ENCODE assay signal across 10 cellular contexts in genomic region chrX:53246231-53246630, GRCh38.
"Had no signal": no experiment of that assay in that cellular context is flagged by ENCODE, and none has a peak within 500 bp of the region (broad histone marks: within the 10 kb centered on the region; RNA-seq: fewer than 3 reads in every experiment).

No MANE protein-coding gene starts in this region.

- H3K4me1 ChIP-seq: HAP-1 had no signal

- DNase-seq: H7, HFFc6, IMR-90, Karpas-422, KBM-7 had no signal

- H3K27ac ChIP-seq: KMS-11 had no signal

- H3K4me2 ChIP-seq: GM23338, KMS-11 had no signal

- ATAC-seq: GM23338, HCT116 had no signal

- H3K9ac ChIP-seq: KMS-11 had no signal

- H3K36me3 ChIP-seq: HAP-1 had no signal

- H2AFZ ChIP-seq: GM23338 had no signal

- H3K4me3 ChIP-seq: GM23338, HAP-1 had no signal

- FAIRE-seq: HTR-8/SVneo had no signal

- H3K9me3 ChIP-seq: HAP-1 had no signal
